8 cellular contexts compared by ENCODE assay signal in the genomic region with DNA sequence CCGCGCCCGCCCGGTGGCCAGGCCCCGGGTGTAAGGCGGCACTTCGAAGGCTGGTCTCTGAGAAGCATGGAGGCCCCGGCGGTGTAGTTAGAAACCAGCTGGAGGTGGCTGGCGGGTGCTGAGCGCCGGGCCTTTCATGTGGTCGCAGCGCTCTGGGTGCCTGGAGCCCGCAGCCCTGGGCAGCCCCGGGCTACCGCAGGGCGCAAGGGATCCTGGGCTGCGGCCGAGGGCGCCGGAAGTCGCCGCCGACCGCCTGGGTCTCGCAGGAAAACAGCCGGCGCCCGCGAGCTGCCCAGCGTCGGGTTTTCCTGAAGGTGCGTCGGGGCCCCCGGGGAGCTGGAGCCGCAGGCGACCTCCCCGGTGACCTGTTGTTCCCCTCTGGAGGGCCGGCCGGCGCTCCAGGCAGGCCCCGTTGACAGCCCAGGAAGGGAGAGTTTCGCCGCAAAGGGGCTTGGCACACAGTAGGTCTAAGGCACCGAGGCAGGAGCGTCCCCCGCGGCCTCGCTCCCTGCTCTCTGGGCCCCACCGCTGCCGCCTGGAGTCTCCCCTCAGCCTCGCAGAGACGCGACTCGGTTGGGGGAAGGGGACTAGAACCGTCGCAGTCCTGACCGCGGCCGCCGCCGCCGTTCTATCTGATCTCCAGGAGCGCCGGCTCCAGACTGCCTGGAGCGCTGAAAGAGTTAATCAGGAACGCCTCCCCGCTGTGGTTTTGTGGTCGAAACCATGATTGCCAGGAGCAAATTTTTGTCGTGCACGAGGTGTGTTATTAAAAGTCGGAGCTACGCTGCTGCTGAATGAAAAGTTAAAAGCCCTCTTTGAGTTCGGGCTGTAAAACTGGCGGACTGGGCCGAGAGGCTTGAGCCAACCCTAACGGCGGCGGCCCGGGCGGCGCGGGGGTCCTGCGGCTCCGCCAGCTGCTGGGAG. TPM values are rescaled to one million over a fixed set of nuclear protein-coding genes. Genes with fewer than 3 reads are reported as not detected.
DNase-seq lines count a peak whose midpoint lies in the region; ATAC-seq lines count a peak whose summit lies in the region.

No MANE protein-coding gene starts in this region.

- peaks cover 36 to 65% (median 42%) of the 10 kb centered on the region in 4 donors for H3K4me1 Mint-ChIP-seq in CD4-positive, alpha-beta memory T cell
- peaks cover 42% of the 10 kb centered on the region for H3K4me1 Mint-ChIP-seq in stimulated activated effector memory CD8-positive, alpha-beta T cell treated with anti-CD3 and anti-CD28 coated beads, Interleukin-12 subunit alpha, Interleukin-12 subunit beta, amount 100 ng/mL, for 72 hours

- H3K36me3 Mint-ChIP-seq in CD4-positive, alpha-beta memory T cell: no peaks in the 10 kb centered on the region
- H3K36me3 Mint-ChIP-seq in stimulated activated effector memory CD8-positive, alpha-beta T cell treated with anti-CD3 and anti-CD28 coated beads, Interleukin-12 subunit alpha, Interleukin-12 subunit beta, amount 100 ng/mL, for 72 hours: peaks cover 5% of the 10 kb centered on the region

- peak overlapping the region; percentile 80 to 92 (median 86) for H3K4me3 Mint-ChIP-seq in CD4-positive, alpha-beta memory T cell
- peak overlapping the region; percentile 79 for H3K4me3 Mint-ChIP-seq in stimulated activated effector memory CD8-positive, alpha-beta T cell treated with anti-CD3 and anti-CD28 coated beads, Interleukin-12 subunit alpha, Interleukin-12 subunit beta, amount 100 ng/mL, for 72 hours

- CTCF ChIA-PET in CD4-positive, alpha-beta memory T cell (lab: Charles Lee; ENCODE audit: partially characterized antibody): interaction anchor here (0.7 to 2.0 kb wide), 5 partner anchors 9 to 120 kb away, joined by 3 to 7 read pairs (median 5); no protein-coding TSS in a partner anchor

- peaks cover 45% of the 10 kb centered on the region for H3K4me1 ChIP-seq in CD4-positive, alpha-beta memory T cell (ENCODE audit: insufficient read depth, low read length)

- ATAC-seq in GM21737 (IDR thresholded peaks at IDR 0.05; ENCODE audit: unreplicated experiment): peak; percentile 67
- ATAC-seq in stimulated activated effector memory CD8-positive, alpha-beta T cell treated with anti-CD3 and anti-CD28 coated beads, Interleukin-12 subunit alpha, Interleukin-12 subunit beta, amount 100 ng/mL, for 72 hours: peak; percentile 87

- intact Hi-C loops in CD4-positive, alpha-beta memory T cell (cut with micrococcal nuclease): loop anchor here (5.0 to 10.0 kb wide), 2 partner anchors 70 to 117 kb away; no protein-coding TSS in a partner anchor

- H3K27me3 ChIP-seq in CD4-positive, alpha-beta memory T cell (ENCODE audit: insufficient read depth, low read length): peaks cover 4% of the 10 kb centered on the region

- POLR2A ChIA-PET in CD4-positive, alpha-beta memory T cell (lab: Charles Lee; ENCODE audit: partially characterized antibody): interaction anchor here (1.4 to 1.7 kb wide), 4 partner anchors 70 to 182 kb away, joined by 3 to 4 read pairs (median 4); a partner anchor contains a TSS

- H3K36me3 ChIP-seq in CD4-positive, alpha-beta memory T cell (ENCODE audit: insufficient read depth, low read length): no peaks in the 10 kb centered on the region

- peak; percentile 56 to 84 (median 68) for DNase-seq in CD4-positive, alpha-beta memory T cell
- DNase-seq in NCI-H226 (peak; percentile 95), epidermal melanocyte (ENCODE audit: insufficient read length, low spot score) (peak; percentile 79), myocyte (ENCODE audit: low read depth) (peak; percentile 86), NCI-H2029 treated with DMSO at 0.1 percent for 48 hours (lab: John Stamatoyannopoulos, UW) (no peak)
- DNase-seq in activated CD8-positive, alpha-beta memory T cell treated with anti-CD3 and anti-CD28 coated beads, Interleukin-2, amount 50 U/mL, for 24 hours (ENCODE audit: extremely low read depth): peak; percentile 44
- DNase-seq in stimulated activated effector memory CD8-positive, alpha-beta T cell treated with anti-CD3 and anti-CD28 coated beads, Interleukin-12 subunit alpha, Interleukin-12 subunit beta, amount 100 ng/mL, for 72 hours (ENCODE audit: low spot score in 2 of 2): peak; percentile 51 to 80

- H3K27ac Mint-ChIP-seq in CD4-positive, alpha-beta memory T cell: peak overlapping the region; percentile 29 to 91 (median 84)
- peak overlapping the region; percentile 76 for H3K27ac Mint-ChIP-seq in stimulated activated effector memory CD8-positive, alpha-beta T cell treated with anti-CD3 and anti-CD28 coated beads, Interleukin-12 subunit alpha, Interleukin-12 subunit beta, amount 100 ng/mL, for 72 hours

- H3K9me3 ChIP-seq in CD4-positive, alpha-beta memory T cell (ENCODE audit: control insufficient read depth in 1 of 2, low read length in 2 of 2): no peaks in the 10 kb centered on the region

- H3K27me3 Mint-ChIP-seq in CD4-positive, alpha-beta memory T cell: peaks cover 19 to 28% of the 10 kb centered on the region in 2 donors

- no peaks in the 10 kb centered on the region for H3K9me3 Mint-ChIP-seq in CD4-positive, alpha-beta memory T cell
- H3K9me3 Mint-ChIP-seq in stimulated activated effector memory CD8-positive, alpha-beta T cell treated with anti-CD3 and anti-CD28 coated beads, Interleukin-12 subunit alpha, Interleukin-12 subunit beta, amount 100 ng/mL, for 72 hours: no peaks in the 10 kb centered on the region

- H3K27ac ChIP-seq in CD4-positive, alpha-beta memory T cell (ENCODE audit: low read depth, low read length): no peak overlapping the region

- peak overlapping the region; percentile 1 to 42 for H3K4me3 ChIP-seq in CD4-positive, alpha-beta memory T cell (ENCODE audit: low read length in 2 of 2)

RNA-seq across cellular contexts. Expression of a gene that starts 2.8 kb away (rescaled TPM):
- total RNA-seq in CD4-positive, alpha-beta memory T cell: not detected
- not detected for polyA plus RNA-seq in CD4-positive, alpha-beta memory T cell
- total RNA-seq in myocyte: not detected in 2 replicates
- polyA plus RNA-seq in myocyte (2012): not detected
